9 cellular contexts compared by ENCODE assay signal in the genomic region with DNA sequence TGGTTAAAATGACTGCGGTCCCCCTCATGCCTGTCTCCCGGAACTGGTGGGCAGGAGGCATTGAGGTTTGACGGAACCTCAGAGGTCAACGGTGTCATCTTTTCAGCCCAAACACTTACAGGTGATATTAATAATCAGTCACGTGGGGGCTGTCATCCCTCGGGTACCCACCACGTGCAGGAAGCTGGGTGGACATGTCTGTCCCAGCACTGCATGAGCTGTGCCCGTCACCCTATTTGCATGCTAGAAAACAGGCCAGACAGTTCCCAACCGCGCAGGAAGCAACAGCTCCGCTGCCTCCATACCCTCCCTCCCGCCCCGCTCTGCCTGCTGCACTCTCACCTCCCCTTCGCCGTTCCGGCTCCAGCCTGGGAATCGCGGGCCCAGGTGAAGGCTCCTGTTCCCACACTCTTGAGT. TPM values are rescaled to one million over a fixed set of nuclear protein-coding genes. Genes with fewer than 3 reads are reported as not detected.
DNase-seq lines count a peak whose midpoint lies in the region; ATAC-seq and TF ChIP-seq lines count a peak whose summit lies in the region.
"Had no signal": no experiment of that assay in that cellular context is flagged by ENCODE, and none has a peak within 500 bp of the region (broad histone marks: within the 10 kb centered on the region; RNA-seq: fewer than 3 reads in every experiment).

No MANE protein-coding gene starts in this region.

- POLR2A ChIA-PET in CD8-positive, alpha-beta T cell (lab: Charles Lee), result interaction anchor here (0.8 to 2.9 kb wide), 6 partner anchors 17 to 164 kb away, joined by 3 to 20 read pairs (median 8); partner anchors contain the start of genes RPS2, TBL3 and TRAF7
- POLR2A ChIA-PET in activated B cell treated with CpG ODN at 0.5 μM for 24 hours (lab: Charles Lee), result interaction anchor here (0.6 to 21.9 kb wide), 20 partner anchors 10 to 892 kb away, joined by 3 to 351 read pairs (median 4); partner anchors contain the start of genes EME2, FLYWCH2, MLST8 and MRPS34

- no peak for TF ChIP-seq CTCF in CD8-positive, alpha-beta T cell (IDR thresholded peaks at IDR 0.05)
- no peak for TF ChIP-seq CTCF in activated B cell treated with CpG ODN at 0.5 μM for 24 hours (IDR thresholded peaks at IDR 0.05)

- H3K9me3 ChIP-seq in CD8-positive, alpha-beta T cell (ENCODE audit: low read length), result no peaks in the 10 kb centered on the region
- H3K9me3 ChIP-seq in iPS-18c (ENCODE audit: control insufficient read depth, insufficient read depth, low read length), result no peaks in the 10 kb centered on the region
- H3K9me3 ChIP-seq: right lobe of liver had no signal

- intact Hi-C loops in CD8-positive, alpha-beta T cell (cut with DNase I, micrococcal nuclease), result no loop called here
- intact Hi-C loops in activated B cell treated with CpG ODN at 0.5 μM for 24 hours (cut with micrococcal nuclease), result loop anchor here (5.0 kb wide), 1 partner anchor 379 kb away; the partner anchor contains the start of genes CRAMP1 and IFT140

- H3K27me3 ChIP-seq in CD8-positive, alpha-beta T cell (ENCODE audit: insufficient read depth, low read length), result peaks cover 9% of the 10 kb centered on the region

- no peak overlapping the region for H3K27ac ChIP-seq in CD8-positive, alpha-beta T cell (ENCODE audit: low read depth, low read length)
- H3K27ac ChIP-seq: right lobe of liver had no signal

- H3K36me3 Mint-ChIP-seq in CD8-positive, alpha-beta T cell, result peaks cover 8% of the 10 kb centered on the region
- H3K36me3 Mint-ChIP-seq in activated B cell treated with CpG ODN at 0.5 μM for 24 hours (ENCODE audit: low read depth), result peaks cover 13% of the 10 kb centered on the region

- H3K27me3 Mint-ChIP-seq in CD8-positive, alpha-beta T cell (ENCODE audit: low read depth), result peaks cover 9% of the 10 kb centered on the region
- no peaks in the 10 kb centered on the region for H3K27me3 Mint-ChIP-seq in activated B cell treated with CpG ODN at 0.5 μM for 24 hours

- peaks cover 26% of the 10 kb centered on the region for H3K4me1 Mint-ChIP-seq in CD8-positive, alpha-beta T cell (ENCODE audit: low read depth)
- H3K4me1 Mint-ChIP-seq in activated B cell treated with CpG ODN at 0.5 μM for 24 hours, result peaks cover 29% of the 10 kb centered on the region

- H3K36me3 ChIP-seq in CD8-positive, alpha-beta T cell (ENCODE audit: insufficient read depth, low read length), result peaks cover 4% of the 10 kb centered on the region

- CTCF ChIA-PET in CD8-positive, alpha-beta T cell (lab: Charles Lee), result interaction anchor here (0.7 to 1.5 kb wide), 5 partner anchors 8 to 13 kb away, joined by 3 to 4 read pairs (median 3); partner anchors contain the start of gene GFER
- CTCF ChIA-PET in activated B cell treated with CpG ODN at 0.5 μM for 24 hours (lab: Charles Lee), result interaction anchor here (0.9 to 1.1 kb wide), 2 partner anchors 14 to 149 kb away, joined by 3 read pairs; no protein-coding TSS in a partner anchor

- peaks cover 19% of the 10 kb centered on the region for H3K4me1 ChIP-seq in CD8-positive, alpha-beta T cell (ENCODE audit: insufficient read depth, low read length)

- peak overlapping the region; percentile 60 for H3K4me3 ChIP-seq in CD8-positive, alpha-beta T cell (ENCODE audit: low read depth, low read length)
- H3K4me3 ChIP-seq in iPS-18c (ENCODE audit: insufficient read depth, low read depth, low read length), result peak overlapping the region; percentile 60; the same call in 1 of the 2 replicates

- H3K27ac Mint-ChIP-seq in CD8-positive, alpha-beta T cell, result peak overlapping the region; percentile 80
- peak overlapping the region; percentile 88 for H3K27ac Mint-ChIP-seq in activated B cell treated with CpG ODN at 0.5 μM for 24 hours

- peak overlapping the region; percentile 72 for H3K4me3 Mint-ChIP-seq in CD8-positive, alpha-beta T cell
- H3K4me3 Mint-ChIP-seq in activated B cell treated with CpG ODN at 0.5 μM for 24 hours, result peak overlapping the region; percentile 82

- no peaks in the 10 kb centered on the region for H3K9me3 Mint-ChIP-seq in CD8-positive, alpha-beta T cell
- H3K9me3 Mint-ChIP-seq in activated B cell treated with CpG ODN at 0.5 μM for 24 hours, result no peaks in the 10 kb centered on the region

- DNase-seq in CD8-positive, alpha-beta T cell, result peak in 4 of 7 experiments; percentile 59 to 72 (median 66)
- DNase-seq in activated B cell treated with CpG ODN at 0.5 μM for 24 hours (peak; percentile 57), NCI-H2081 treated with DMSO at 0.1 percent for 48 hours (lab: John Stamatoyannopoulos, UW) (no peak), NCI-H1092 treated with DMSO at 0.1 percent for 48 hours (lab: John Stamatoyannopoulos, UW) (no peak), cerebellum (ENCODE audit: low spot score) (no peak)

- peak; percentile 32 for ATAC-seq in CD8-positive, alpha-beta T cell
- peak; percentile 40 for ATAC-seq in GM21447 (IDR thresholded peaks at IDR 0.05; ENCODE audit: unreplicated experiment)
- ATAC-seq in activated B cell treated with CpG ODN at 0.5 μM for 24 hours (ENCODE audit: low read depth), result peak; percentile 54
- no peak for ATAC-seq in HG02678 (IDR thresholded peaks at IDR 0.05; ENCODE audit: unreplicated experiment)

RNA-seq across cellular contexts. Expression of gene SYNGR3, which starts 1.4 kb away (rescaled TPM):
- total RNA-seq in CD8-positive, alpha-beta T cell, result 1 to 10 TPM; 6.2 to 6.6 TPM
- total RNA-seq in activated B cell treated with CpG ODN at 0.5 μM for 24 hours (10.0 and 11.3 TPM in 2 replicates), cerebellum (25.4 TPM)

RNA-seq across cellular contexts. Expression of gene GFER, which starts 7.2 kb away (rescaled TPM):
- total RNA-seq in CD8-positive, alpha-beta T cell, result 10 to 100 TPM; 15.6 to 16.1 TPM
- total RNA-seq in activated B cell treated with CpG ODN at 0.5 μM for 24 hours (31.6 and 39.4 TPM in 2 replicates), cerebellum (9.5 TPM)

RNA-seq across cellular contexts. Expression of gene NOXO1, which starts 9.9 kb away (rescaled TPM):
- under 1 TPM; 0.76 to 0.83 TPM for total RNA-seq in CD8-positive, alpha-beta T cell
- total RNA-seq in activated B cell treated with CpG ODN at 0.5 μM for 24 hours (0.37 and 0.73 TPM in 2 replicates), cerebellum (0.64 TPM)

RNA-seq across cellular contexts. Expression of gene ZNF598, which starts 18.5 kb away (rescaled TPM):
- total RNA-seq in CD8-positive, alpha-beta T cell, result 10 to 100 TPM; 49.0 to 50.8 TPM
- total RNA-seq in activated B cell treated with CpG ODN at 0.5 μM for 24 hours, result 56.4 and 59.3 TPM in 2 replicates
- 8.6 TPM for total RNA-seq in cerebellum

RNA-seq across cellular contexts. Expression of gene TBL3, which starts 19.3 kb away (rescaled TPM):
- total RNA-seq in CD8-positive, alpha-beta T cell, result 10 to 100 TPM; 15.4 to 16.6 TPM
- total RNA-seq in activated B cell treated with CpG ODN at 0.5 μM for 24 hours, result 41.8 and 44.2 TPM in 2 replicates
- total RNA-seq in cerebellum, result 10.1 TPM

Comparison
In these comparisons a context has a peak if more than half of its experiments do, and no peak if none do; other contexts are left out.
1. DNase-seq: peak in CD8-positive, alpha-beta T cell (4 of 7) and activated B cell treated with CpG ODN at 0.5 μM for 24 hours (single experiment); none in NCI-H2081 treated with DMSO at 0.1 percent for 48 hours (single experiment), NCI-H1092 treated with DMSO at 0.1 percent for 48 hours (single experiment) and cerebellum (single experiment).